28 cellular contexts compared by ENCODE assay signal in the genomic region with DNA sequence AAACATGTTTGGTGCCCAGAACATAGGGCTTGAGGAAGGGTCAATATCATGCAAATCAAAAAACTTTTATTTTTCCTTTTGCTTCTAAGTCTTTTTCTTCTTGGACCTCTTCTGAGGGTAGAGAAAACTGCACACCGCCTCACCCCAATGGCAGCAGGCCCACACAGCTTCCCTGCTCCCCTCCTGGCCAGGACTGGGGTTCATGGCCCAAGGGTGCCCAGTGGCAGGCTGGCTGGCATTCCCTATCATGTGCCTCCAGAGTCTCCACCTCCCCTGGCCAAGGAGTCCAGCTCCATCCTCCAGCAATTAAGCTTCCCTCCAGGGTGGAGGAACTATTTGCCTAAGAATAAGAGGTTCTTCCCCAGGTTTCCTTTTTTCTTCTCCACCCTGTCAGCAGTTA.
"Had no signal": no experiment of that assay in that cellular context is flagged by ENCODE, and none has a peak within 500 bp of the region (broad histone marks: within the 10 kb centered on the region; RNA-seq: fewer than 3 reads in every experiment).

No MANE protein-coding gene starts in this region.

- H3K36me3 Mint-ChIP-seq: stimulated activated effector memory CD8-positive, alpha-beta T cell treated with anti-CD3 and anti-CD28 coated beads, Interleukin-12 subunit alpha, Interleukin-12 subunit beta, amount 100 ng/mL, for 72 hours; stimulated activated memory B cell treated with anti-CD40 and anti-IgM and Interleukin-4, amounts not matched to agents 10 μg/mL and 1 μg/mL and 100 μg/mL, for 72 hours; stimulated activated naive B cell treated with anti-CD40 and anti-IgM and Interleukin-4, amounts not matched to agents 10 μg/mL and 1 μg/mL and 100 μg/mL, for 72 hours; type B pancreatic cell had no signal

- H3K27me3 Mint-ChIP-seq: stimulated activated memory B cell treated with anti-CD40 and anti-IgM and Interleukin-4, amounts not matched to agents 10 μg/mL and 1 μg/mL and 100 μg/mL, for 72 hours; stimulated activated naive B cell treated with anti-CD40 and anti-IgM and Interleukin-4, amounts not matched to agents 10 μg/mL and 1 μg/mL and 100 μg/mL, for 72 hours; stimulated activated naive CD8-positive, alpha-beta T cell treated with anti-CD3 and anti-CD28 coated beads, Interleukin-15, amount 100 ng/mL, for 72 hours; stimulated activated naive CD8-positive, alpha-beta T cell treated with anti-CD3 and anti-CD28 coated beads, Interleukin-15, Interleukin-2, amounts not matched to agents 100 ng/mL and 50 ng/mL, for 24 hours; type B pancreatic cell had no signal

- H3K4me1 Mint-ChIP-seq: stimulated activated effector memory CD8-positive, alpha-beta T cell treated with anti-CD3 and anti-CD28 coated beads, Interleukin-12 subunit alpha, Interleukin-12 subunit beta, amount 100 ng/mL, for 72 hours; stimulated activated memory B cell treated with anti-CD40 and anti-IgM and Interleukin-4, amounts not matched to agents 10 μg/mL and 1 μg/mL and 100 μg/mL, for 72 hours; stimulated activated naive B cell treated with anti-CD40 and anti-IgM and Interleukin-4, amounts not matched to agents 10 μg/mL and 1 μg/mL and 100 μg/mL, for 72 hours; stimulated activated naive CD8-positive, alpha-beta T cell treated with anti-CD3 and anti-CD28 coated beads, Interleukin-15, amount 100 ng/mL, for 72 hours had no signal

- H3K27me3 ChIP-seq: stomach, suprapubic skin, testis, thyroid gland, tibial artery, tibial nerve, transverse colon, upper lobe of left lung, upper lobe of right lung, uterus, vagina had no signal

- H3K27ac ChIP-seq: stomach, suprapubic skin, testis, thoracic aorta, thyroid gland, tibial artery, tibial nerve, transverse colon, upper lobe of left lung, upper lobe of right lung, uterus, vagina had no signal

- H3K4me1 ChIP-seq: stomach, suprapubic skin, testis, thyroid gland, tibial nerve, transverse colon, upper lobe of left lung, upper lobe of right lung, uterus, vagina had no signal

- H3K4me3 ChIP-seq: stomach, suprapubic skin, testis, thoracic aorta, thyroid gland, tibial artery, tibial nerve, transverse colon, upper lobe of left lung, upper lobe of right lung, uterus, vagina had no signal

- H3K9me3 ChIP-seq: stomach, suprapubic skin, testis, thoracic aorta, thyroid gland, tibial artery, tibial nerve, transverse colon, upper lobe of left lung, upper lobe of right lung, uterus, vagina had no signal

- H3K4me3 Mint-ChIP-seq: stimulated activated effector memory CD8-positive, alpha-beta T cell treated with anti-CD3 and anti-CD28 coated beads, Interleukin-12 subunit alpha, Interleukin-12 subunit beta, amount 100 ng/mL, for 72 hours; stimulated activated memory B cell treated with anti-CD40 and anti-IgM and Interleukin-4, amounts not matched to agents 10 μg/mL and 1 μg/mL and 100 μg/mL, for 72 hours; stimulated activated naive B cell treated with anti-CD40 and anti-IgM and Interleukin-4, amounts not matched to agents 10 μg/mL and 1 μg/mL and 100 μg/mL, for 72 hours; stimulated activated naive CD8-positive, alpha-beta T cell treated with anti-CD3 and anti-CD28 coated beads, Interleukin-15, amount 100 ng/mL, for 72 hours; stimulated activated naive CD8-positive, alpha-beta T cell treated with anti-CD3 and anti-CD28 coated beads, Interleukin-15, Interleukin-2, amounts not matched to agents 100 ng/mL and 50 ng/mL, for 24 hours; type B pancreatic cell had no signal

- H3K9me3 Mint-ChIP-seq: stimulated activated memory B cell treated with anti-CD40 and anti-IgM and Interleukin-4, amounts not matched to agents 10 μg/mL and 1 μg/mL and 100 μg/mL, for 72 hours; stimulated activated naive CD8-positive, alpha-beta T cell treated with anti-CD3 and anti-CD28 coated beads, Interleukin-15, amount 100 ng/mL, for 72 hours; stimulated activated naive CD8-positive, alpha-beta T cell treated with anti-CD3 and anti-CD28 coated beads, Interleukin-15, Interleukin-2, amounts not matched to agents 100 ng/mL and 50 ng/mL, for 24 hours; type B pancreatic cell had no signal

- DNase-seq: stimulated activated CD4-positive, alpha-beta T cell treated with anti-CD3 and anti-CD28 coated beads, Interleukin-2, amount 100 ng/mL, for 48 hours; stimulated activated CD4-positive, alpha-beta T cell treated with anti-CD3 and anti-CD28 coated beads, Interleukin-4, amount 100 ng/mL, for 1 hour; stimulated activated CD4-positive, alpha-beta T cell treated with anti-CD3 and anti-CD28 coated beads, Interleukin-4, amount 100 ng/mL, for 24 hours; stimulated activated CD4-positive, alpha-beta T cell treated with anti-CD3 and anti-CD28 coated beads, Interleukin-4, amount 100 ng/mL, for 4 hours; stimulated activated CD8-positive, alpha-beta memory T cell treated with anti-CD3 and anti-CD28 coated beads, Interleukin-4, amount 100 ng/mL, for 48 hours; stimulated activated naive B cell treated with anti-CD40 and anti-IgM and Interleukin-4, amounts not matched to agents 10 μg/mL and 1 μg/mL and 100 μg/mL, for 72 hours; stimulated activated naive CD4-positive, alpha-beta T cell; stimulated activated naive CD4-positive, alpha-beta T cell treated with Interleukin-2 at 50 U/mL for 16 hours; stimulated activated naive CD8-positive, alpha-beta T cell treated with anti-CD3 and anti-CD28 coated beads, Interleukin-15, amount 100 ng/mL, for 72 hours; stimulated activated naive CD8-positive, alpha-beta T cell treated with anti-CD3 and anti-CD28 coated beads, Interleukin-15, Interleukin-2, amounts not matched to agents 100 U/mL and 50 U/mL, for 24 hours; stomach; substantia nigra; testis; thyroid gland; tibial artery; transverse colon; trophoblast cell; upper lobe of left lung; upper lobe of right lung; uterus had no signal

- H3K27ac Mint-ChIP-seq: stimulated activated effector memory CD8-positive, alpha-beta T cell treated with anti-CD3 and anti-CD28 coated beads, Interleukin-12 subunit alpha, Interleukin-12 subunit beta, amount 100 ng/mL, for 72 hours; stimulated activated memory B cell treated with anti-CD40 and anti-IgM and Interleukin-4, amounts not matched to agents 10 μg/mL and 1 μg/mL and 100 μg/mL, for 72 hours; stimulated activated naive B cell treated with anti-CD40 and anti-IgM and Interleukin-4, amounts not matched to agents 10 μg/mL and 1 μg/mL and 100 μg/mL, for 72 hours; stimulated activated naive CD8-positive, alpha-beta T cell treated with anti-CD3 and anti-CD28 coated beads, Interleukin-15, amount 100 ng/mL, for 72 hours; stimulated activated naive CD8-positive, alpha-beta T cell treated with anti-CD3 and anti-CD28 coated beads, Interleukin-15, Interleukin-2, amounts not matched to agents 100 ng/mL and 50 ng/mL, for 24 hours; type B pancreatic cell had no signal

- H3K36me3 ChIP-seq: stomach, suprapubic skin, thoracic aorta, thyroid gland, tibial artery, tibial nerve, transverse colon, upper lobe of left lung, upper lobe of right lung, uterus, vagina had no signal
